1 cellular context compared by ENCODE assay signal in genomic region chr12:52873513-52873831, GRCh38.
TF ChIP-seq lines count a peak whose summit lies in the region.

No MANE protein-coding gene starts in this region.

TF ChIP-seq in HepG2, 621 proteins besides CTCF, POLR2A, EP300 and RAD21:
- TF ChIP-seq ZSCAN25 (CRISPR knock-in tag; IDR thresholded peaks at IDR 0.05) (no peak), ZNF572 (CRISPR knock-in tag; IDR thresholded peaks at IDR 0.05) (no peak), TBX2 (CRISPR knock-in tag; IDR thresholded peaks at IDR 0.05; ENCODE audit: borderline replicate concordance) (no peak), IKZF4 (CRISPR knock-in tag; IDR thresholded peaks at IDR 0.05; ENCODE audit: borderline replicate concordance, low read depth, not compliant biosample characterization) (no peak), MBD4 (IDR thresholded peaks at IDR 0.05; ENCODE audit: borderline replicate concordance, low read length) (no peak), NFKB2 (CRISPR knock-in tag; IDR thresholded peaks at IDR 0.05; ENCODE audit: borderline replicate concordance) (no peak), SMARCC2 (IDR thresholded peaks at IDR 0.05) (no peak), ZNF296 (CRISPR knock-in tag; conservative IDR thresholded peaks at IDR 0.05) (no peak), NR2F6 (IDR thresholded peaks at IDR 0.05) (no peak), NR2F6 (CRISPR knock-in tag; IDR thresholded peaks at IDR 0.05) (no peak), ZNF660 (CRISPR knock-in tag; IDR thresholded peaks at IDR 0.05; ENCODE audit: borderline replicate concordance, low read depth) (no peak), GFI1 (CRISPR knock-in tag; IDR thresholded peaks at IDR 0.05; ENCODE audit: borderline replicate concordance) (no peak), ZNF7 (CRISPR knock-in tag; IDR thresholded peaks at IDR 0.05) (no peak)
